16 cellular contexts compared by ENCODE assay signal in the genomic region with DNA sequence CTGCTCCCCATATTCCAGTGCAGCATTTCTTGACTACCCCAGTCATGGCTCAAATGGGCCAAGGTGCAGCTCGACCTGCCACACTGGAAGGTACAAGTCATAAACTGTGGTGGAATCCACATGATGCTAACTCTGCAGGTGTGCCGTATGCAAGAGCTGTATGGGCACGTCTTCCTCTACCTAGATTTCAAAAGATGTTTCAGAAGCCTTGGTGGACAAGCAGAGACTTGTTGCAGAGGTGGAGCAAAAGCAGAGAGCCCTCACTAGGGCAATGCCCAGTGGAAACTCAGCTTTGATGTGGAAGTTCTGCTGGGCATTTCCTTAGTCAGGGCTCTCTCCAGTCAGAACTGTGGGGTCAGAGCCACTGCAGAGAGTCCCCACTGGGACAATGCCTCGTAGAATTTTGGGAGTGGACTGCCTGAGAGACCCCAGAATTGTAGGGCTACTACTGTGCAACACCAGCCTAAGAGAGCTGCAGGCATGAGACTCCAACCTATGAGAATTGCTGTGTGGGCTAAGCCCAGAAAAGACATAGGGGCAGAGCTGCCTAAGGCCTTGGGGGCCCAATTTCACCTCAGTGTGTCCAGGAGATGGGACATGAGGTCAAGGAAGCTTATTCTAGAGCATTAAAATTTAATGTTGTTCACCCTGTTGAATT.
"Had no signal": no experiment of that assay in that cellular context is flagged by ENCODE, and none has a peak within 500 bp of the region (broad histone marks: within the 10 kb centered on the region; RNA-seq: fewer than 3 reads in every experiment).

No MANE protein-coding gene starts in this region.

- H3K36me3 ChIP-seq: sigmoid colon, uterus had no signal

- H3K27me3 Mint-ChIP-seq: activated naive CD4-positive, alpha-beta T cell treated with anti-CD3 and anti-CD28 coated beads, Interleukin-2, amount 10 ng/mL, durations not matched to agents 7 days and 5 days; central memory CD8-positive, alpha-beta T cell had no signal

- H3K27ac ChIP-seq: sigmoid colon, testis, uterus had no signal

- H3K4me3 Mint-ChIP-seq: activated naive CD4-positive, alpha-beta T cell treated with anti-CD3 and anti-CD28 coated beads, Interleukin-2, amount 10 ng/mL, durations not matched to agents 7 days and 5 days; central memory CD8-positive, alpha-beta T cell; natural killer cell treated with Interleukin-12 subunit alpha and Interleukin-12 subunit beta and Interleukin-15 and Interleukin-18, amount 100 ng/mL, for 72 hours; T-helper 1 cell treated with Interleukin-12 subunit alpha and Interleukin-12 subunit beta and Interleukin-4 antibody, amounts not matched to agents 30 μg/mL and 1 μg/mL, for 36 hours; WTC11 had no signal

- H3K4me3 ChIP-seq: sigmoid colon, testis, uterus had no signal

- H3K4me1 ChIP-seq: sigmoid colon, testis, uterus had no signal

- H3K9me3 ChIP-seq: sigmoid colon, testis, uterus had no signal

- H3K36me3 Mint-ChIP-seq: activated naive CD4-positive, alpha-beta T cell treated with anti-CD3 and anti-CD28 coated beads, Interleukin-2, amount 10 ng/mL, durations not matched to agents 7 days and 5 days; natural killer cell treated with Interleukin-12 subunit alpha and Interleukin-12 subunit beta and Interleukin-15 and Interleukin-18, amount 100 ng/mL, for 72 hours had no signal

- DNase-seq: activated naive CD4-positive, alpha-beta T cell treated with anti-CD3 and anti-CD28 coated beads, Interleukin-2, amount 10 ng/mL, durations not matched to agents 7 days and 5 days; cortex of kidney; effector CD8-positive, alpha-beta T cell; erythroblast; occipital lobe; sigmoid colon; stimulated activated CD4-positive, alpha-beta T cell treated with anti-CD3 and anti-CD28 coated beads, Interleukin-12 subunit alpha, Interleukin-12 subunit beta, amount 100 ng/mL, for 4 hours; stimulated activated CD4-positive, alpha-beta T cell treated with anti-CD3 and anti-CD28 coated beads, Interleukin-2, amount 100 ng/mL, for 48 hours; stimulated activated naive CD8-positive, alpha-beta T cell treated with anti-CD3 and anti-CD28 coated beads, Interleukin-15, Interleukin-2, amounts not matched to agents 100 U/mL and 50 U/mL, for 24 hours; testis; uterus had no signal

- ATAC-seq: stimulated activated naive CD8-positive, alpha-beta T cell treated with anti-CD3 and anti-CD28 coated beads, Interleukin-15, Interleukin-2, amounts not matched to agents 100 U/mL and 50 U/mL, for 24 hours; WTC11 had no signal

- H3K27ac Mint-ChIP-seq: activated naive CD4-positive, alpha-beta T cell treated with anti-CD3 and anti-CD28 coated beads, Interleukin-2, amount 10 ng/mL, durations not matched to agents 7 days and 5 days; activated T-helper 2 cell treated with anti-CD3 and anti-CD28 coated beads, Interferon-gamma antibody, Interleukin-2, Interleukin-4, amounts not matched to agents 10 μg/mL and 5 μg/mL and 100 μg/mL, durations not matched to agents 14 hours and 24 hours and 36 hours; natural killer cell treated with Interleukin-12 subunit alpha and Interleukin-12 subunit beta and Interleukin-15 and Interleukin-18, amount 100 ng/mL, for 72 hours; T-helper 1 cell treated with Interleukin-12 subunit alpha and Interleukin-12 subunit beta and Interleukin-4 antibody, amounts not matched to agents 30 μg/mL and 1 μg/mL, for 36 hours had no signal

- H3K27me3 ChIP-seq: sigmoid colon, testis, uterus had no signal

- H3K9me3 Mint-ChIP-seq: activated naive CD4-positive, alpha-beta T cell treated with anti-CD3 and anti-CD28 coated beads, Interleukin-2, amount 10 ng/mL, durations not matched to agents 7 days and 5 days; activated T-helper 2 cell treated with anti-CD3 and anti-CD28 coated beads, Interferon-gamma antibody, Interleukin-2, Interleukin-4, amounts not matched to agents 10 μg/mL and 5 μg/mL and 100 μg/mL, durations not matched to agents 14 hours and 24 hours and 36 hours; central memory CD8-positive, alpha-beta T cell; natural killer cell treated with Interleukin-12 subunit alpha and Interleukin-12 subunit beta and Interleukin-15 and Interleukin-18, amount 100 ng/mL, for 72 hours; T-helper 1 cell treated with Interleukin-12 subunit alpha and Interleukin-12 subunit beta and Interleukin-4 antibody, amounts not matched to agents 30 μg/mL and 1 μg/mL, for 36 hours; WTC11 had no signal

- H3K4me1 Mint-ChIP-seq: activated naive CD4-positive, alpha-beta T cell treated with anti-CD3 and anti-CD28 coated beads, Interleukin-2, amount 10 ng/mL, durations not matched to agents 7 days and 5 days; central memory CD8-positive, alpha-beta T cell had no signal
